In genomic region chr1:34409689-34410229, GRCh38 we compare ENCODE assay signal across 15 cellular contexts.
DNase-seq lines count a peak whose midpoint lies in the region; TF ChIP-seq lines count a peak whose summit lies in the region.
"Had no signal": no experiment of that assay in that cellular context is flagged by ENCODE, and none has a peak within 500 bp of the region (broad histone marks: within the 10 kb centered on the region; RNA-seq: fewer than 3 reads in every experiment).

No MANE protein-coding gene starts in this region.

- in situ Hi-C loops in KBM-7 (cut with MboI; ENCODE audit: low pct_unique_long_range_greater_than_20kb, low sequenced_read_pairs) = no loop called here

- no peak overlapping the region for H3K4ac ChIP-seq in neuronal stem cell (ENCODE audit: low read length)

- H4K8ac ChIP-seq in neuronal stem cell (ENCODE audit: low read depth, low read length) = no peak overlapping the region

- H2BK5ac ChIP-seq in neuronal stem cell (ENCODE audit: low read length) = no peak overlapping the region

- H2AFZ ChIP-seq in neuronal stem cell (ENCODE audit: low read length) = no peak overlapping the region
- H2AFZ ChIP-seq: GM23338 had no signal

- H2BK12ac ChIP-seq in neuronal stem cell (ENCODE audit: low read length) = no peak overlapping the region

- H3K9me3 ChIP-seq in colonic mucosa (no peaks in the 10 kb centered on the region), esophagus muscularis mucosa (peaks cover 0 to 2% (median 1%) of the 10 kb centered on the region in 4 donors), neuronal stem cell (replicated peaks in 1 of 2; ENCODE audit: control insufficient read depth in 2 of 2, insufficient read depth in 1 of 2, low read depth in 1 of 2, low read length in 2 of 2) (peaks cover 0 to 2% of the 10 kb centered on the region in 2 donors)
- H3K9me3 ChIP-seq: BLaER1, Caco-2 had no signal

- H3K9ac ChIP-seq in colonic mucosa (ENCODE audit: low read depth in 2 of 2, low read length in 2 of 2) (no peak overlapping the region), neuronal stem cell (ENCODE audit: low read depth, low read length, poor library complexity) (no peak overlapping the region)
- H3K9ac ChIP-seq: BLaER1 had no signal

- no peak overlapping the region for H2AK5ac ChIP-seq in neuronal stem cell (ENCODE audit: low read depth, low read length)

- TF ChIP-seq POLR2A in esophagus muscularis mucosa (IDR thresholded peaks at IDR 0.05; ENCODE audit: low read depth) = no peak

- H3K4me3 ChIP-seq in colonic mucosa (no peak overlapping the region), esophagus muscularis mucosa (no peak overlapping the region), neuronal stem cell (ENCODE audit: low read length in 2 of 2) (peak overlapping the region in 1 of 2 donors; percentile 58)
- H3K4me3 ChIP-seq: BLaER1, GM23338 had no signal

- no peak overlapping the region for H2BK120ac ChIP-seq in neuronal stem cell (ENCODE audit: low read depth, low read length)

- H3K14ac ChIP-seq in neuronal stem cell (ENCODE audit: low read length) = no peak overlapping the region

- DNase-seq in colonic mucosa (peak; percentile 5), esophagus muscularis mucosa (ENCODE audit: extremely low spot score) (peak; percentile 68), neuronal stem cell (ENCODE audit: low spot score) (no peak), SIG-M5 treated with dmso at 0.1 percent for 504 hours (lab: John Stamatoyannopoulos, UW; ENCODE audit: unreplicated experiment) (no peak), KBM-7 (no peak), cortex of kidney (lab: John Stamatoyannopoulos, UW) (no peak)
- DNase-seq: Caco-2; CD4-positive, CD25-positive, alpha-beta regulatory T cell; DMS153; DND-41; H9 had no signal

- H3K36me3 ChIP-seq in colonic mucosa (no peaks in the 10 kb centered on the region), esophagus muscularis mucosa (no peaks in the 10 kb centered on the region), neuronal stem cell (replicated peaks in 1 of 2; ENCODE audit: control insufficient read depth in 2 of 2, insufficient read depth in 2 of 2, low read length in 2 of 2) (no peaks in the 10 kb centered on the region)
- H3K36me3 ChIP-seq: BLaER1 had no signal

- H4K91ac ChIP-seq in neuronal stem cell (ENCODE audit: low read depth, low read length, poor library complexity) = no peak overlapping the region

- no peak overlapping the region for H3K23ac ChIP-seq in neuronal stem cell (ENCODE audit: low read depth, low read length, poor library complexity)

- intact Hi-C loops in colonic mucosa (cut with DNase I) = no loop called here
- intact Hi-C loops in esophagus muscularis mucosa (cut with DNase I) = no loop called here

- no peaks in the 10 kb centered on the region for H3K27me3 ChIP-seq in colonic mucosa
- H3K27me3 ChIP-seq in esophagus muscularis mucosa = no peaks in the 10 kb centered on the region
- peaks cover 0 to 5% (median 0%) of the 10 kb centered on the region in 3 experiments for H3K27me3 ChIP-seq in neuronal stem cell (ENCODE audit: control insufficient read depth in 3 of 3, insufficient read depth in 3 of 3, low read depth in 1 of 3, low read length in 3 of 3)
- H3K27me3 ChIP-seq: BLaER1 had no signal

- peak overlapping the region; percentile 12 for H3K18ac ChIP-seq in neuronal stem cell (ENCODE audit: low read length)

- TF ChIP-seq CTCF in colonic mucosa (IDR thresholded peaks at IDR 0.05) (no peak), esophagus muscularis mucosa (IDR thresholded peaks at IDR 0.05) (no peak)

- WGBS in esophagus muscularis mucosa = 84% methylated on average over 5 of the region's 6 CpGs
- no CpG with 5 or more reads among the region's 6 CpGs for WGBS in neuronal stem cell (ENCODE audit: extremely low coverage in 2 of 2, insufficient read length in 2 of 2, insufficient replicate concordance in 1 of 2), 2 donors

- H3K4me2 ChIP-seq in neuronal stem cell (ENCODE audit: insufficient read depth, low read length, poor library complexity, severe bottlenecking) = no peak overlapping the region
- H3K4me2 ChIP-seq: BLaER1, GM23338 had no signal

- no peaks in the 10 kb centered on the region for H3K79me1 ChIP-seq in neuronal stem cell (ENCODE audit: low read depth, low read length)

- TF ChIP-seq EP300 in esophagus muscularis mucosa (IDR thresholded peaks at IDR 0.05) = no peak

- no peaks in the 10 kb centered on the region for H3K4me1 ChIP-seq in colonic mucosa
- peaks cover 0 to 4% (median 0%) of the 10 kb centered on the region in 4 donors for H3K4me1 ChIP-seq in esophagus muscularis mucosa
- H3K4me1 ChIP-seq in neuronal stem cell (ENCODE audit: control insufficient read depth in 2 of 2, insufficient read depth in 1 of 2, low read depth in 1 of 2, low read length in 2 of 2) = no peaks in the 10 kb centered on the region
- H3K4me1 ChIP-seq: BLaER1, Caco-2 had no signal

- H2BK15ac ChIP-seq in neuronal stem cell (ENCODE audit: low read length) = no peak overlapping the region

- H3K27ac ChIP-seq in colonic mucosa = no peak overlapping the region
- H3K27ac ChIP-seq in esophagus muscularis mucosa (replicated peaks in 1 of 4) = no peak overlapping the region
- H3K27ac ChIP-seq in neuronal stem cell (replicated peaks; ENCODE audit: low read length) = no peak overlapping the region
- H3K27ac ChIP-seq: 22Rv1, BLaER1, C4-2B had no signal

Comparison
In these comparisons a context has a peak if more than half of its experiments do, and no peak if none do; other contexts are left out.
1. DNase-seq: peak in colonic mucosa (single experiment) and esophagus muscularis mucosa (single experiment); none in neuronal stem cell (single experiment), SIG-M5 treated with dmso at 0.1 percent for 504 hours (single experiment), KBM-7 (single experiment) and cortex of kidney (single experiment).